7 cellular contexts compared by ENCODE assay signal in the genomic region with DNA sequence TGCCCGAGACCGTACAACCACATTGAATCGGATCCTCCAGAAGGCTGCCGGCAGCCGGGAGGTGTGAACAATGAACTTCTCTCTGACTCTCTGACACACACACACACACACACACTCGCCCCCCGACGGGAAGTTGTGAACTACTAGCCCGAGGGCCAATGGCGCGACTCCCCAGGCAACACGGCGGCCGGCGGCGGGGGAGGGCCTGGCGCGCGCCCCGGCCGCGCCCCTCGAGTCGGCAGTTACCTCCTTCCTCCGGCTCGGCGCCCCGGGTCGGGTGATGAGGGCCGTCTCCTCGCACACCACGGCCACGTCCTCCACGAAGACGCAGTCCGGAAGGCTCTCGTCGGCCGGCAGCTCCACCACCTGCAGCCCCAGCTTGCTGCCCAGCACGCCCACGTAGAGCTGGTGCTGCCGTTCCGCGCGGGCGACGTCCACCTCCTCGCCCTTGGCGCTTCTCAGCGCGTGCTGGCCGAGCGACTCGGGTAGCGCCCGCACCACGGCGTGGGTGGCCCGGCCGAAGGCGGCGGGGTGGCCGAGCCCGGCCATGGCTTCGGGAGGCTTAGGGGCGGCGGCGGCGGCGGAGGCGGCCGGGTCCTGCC. TPM values are rescaled to one million over a fixed set of nuclear protein-coding genes. Genes with fewer than 3 reads are reported as not detected.
DNase-seq lines count a peak whose midpoint lies in the region; TF ChIP-seq lines count a peak whose summit lies in the region.

No MANE protein-coding gene starts in this region.

- WGBS in stomach, 5 donors = 0 to 1% (median 0%) methylated on average over 12 to 72 of the region's 72 CpGs

- no peaks in the 10 kb centered on the region for H3K36me3 Mint-ChIP-seq in activated CD4-positive, alpha-beta T cell treated with anti-CD3 and anti-CD28 coated beads, Interleukin-2, amount 10 ng/mL, durations not matched to agents 24 days and 14 days (ENCODE audit: low read depth)

- H3K36me3 ChIP-seq in stomach = no peaks in the 10 kb centered on the region

- H3K4me1 Mint-ChIP-seq in activated CD4-positive, alpha-beta T cell treated with anti-CD3 and anti-CD28 coated beads, Interleukin-2, amount 10 ng/mL, durations not matched to agents 24 days and 14 days = peaks cover 6% of the 10 kb centered on the region

- H3K4me1 ChIP-seq in mononuclear cell (ENCODE audit: insufficient read depth, low read length) (peaks cover 15% of the 10 kb centered on the region), stomach (peaks cover 10 to 59% (median 56%) of the 10 kb centered on the region in 4 donors)

- H3K27ac Mint-ChIP-seq in activated CD4-positive, alpha-beta T cell treated with anti-CD3 and anti-CD28 coated beads, Interleukin-2, amount 10 ng/mL, durations not matched to agents 24 days and 14 days = no peak overlapping the region

- H3K27me3 Mint-ChIP-seq in activated CD4-positive, alpha-beta T cell treated with anti-CD3 and anti-CD28 coated beads, Interleukin-2, amount 10 ng/mL, durations not matched to agents 24 days and 14 days = peaks cover 64% of the 10 kb centered on the region

- DNase-seq in HCEC 1CT (peak; percentile 78), NCI-H128 (lab: John Stamatoyannopoulos, UW; ENCODE audit: unreplicated experiment) (peak; percentile 40), erythroblast (lab: John Stamatoyannopoulos, UW) (peak; percentile 8 to 40), stomach (peak; percentile 68)
- peak; percentile 62 for DNase-seq in activated CD4-positive, alpha-beta T cell treated with anti-CD3 and anti-CD28 coated beads, Interleukin-2, amount 10 ng/mL, durations not matched to agents 24 days and 14 days

- no peak for TF ChIP-seq CTCF in GM12875 (IDR thresholded peaks at IDR 0.05; ENCODE audit: borderline replicate concordance, insufficient read depth, low read depth, low read length)
- TF ChIP-seq CTCF in stomach (IDR thresholded peaks at IDR 0.05) = no peak

- intact Hi-C loops in activated CD4-positive, alpha-beta T cell treated with anti-CD3 and anti-CD28 coated beads, Interleukin-2, amount 10 ng/mL, durations not matched to agents 24 days and 14 days (cut with micrococcal nuclease) = loop anchor here (5.0 kb wide), 1 partner anchor 113 kb away; no protein-coding TSS in a partner anchor
- intact Hi-C loops in stomach (cut with DNase I; ENCODE audit: low total_unique reads) = no loop called here

- H3K27ac ChIP-seq in stomach = peak overlapping the region; percentile 84 to 96 (median 90)

- H3K9me3 ChIP-seq in mononuclear cell (ENCODE audit: low read depth, low read length) = no peaks in the 10 kb centered on the region
- no peaks in the 10 kb centered on the region for H3K9me3 ChIP-seq in stomach

- no peak for TF ChIP-seq POLR2A in erythroblast (IDR thresholded peaks at IDR 0.05; ENCODE audit: low read length)
- peak in 1 of 4 donors; percentile 38 for TF ChIP-seq POLR2A in stomach (IDR thresholded peaks at IDR 0.05)

- H3K9me3 Mint-ChIP-seq in activated CD4-positive, alpha-beta T cell treated with anti-CD3 and anti-CD28 coated beads, Interleukin-2, amount 10 ng/mL, durations not matched to agents 24 days and 14 days = no peaks in the 10 kb centered on the region

- peak overlapping the region; percentile 62 for H3K4me3 Mint-ChIP-seq in activated CD4-positive, alpha-beta T cell treated with anti-CD3 and anti-CD28 coated beads, Interleukin-2, amount 10 ng/mL, durations not matched to agents 24 days and 14 days

- H3K27me3 ChIP-seq in mononuclear cell (ENCODE audit: insufficient read depth, low read length) = peaks cover 41% of the 10 kb centered on the region
- H3K27me3 ChIP-seq in stomach = peaks cover 0 to 7% (median 0%) of the 10 kb centered on the region in 3 donors

- TF ChIP-seq EP300 in stomach (IDR thresholded peaks at IDR 0.05) = no peak

- H3K4me3 ChIP-seq in GM12875 (ENCODE audit: low read depth, low read length) (peak overlapping the region; percentile 43), mononuclear cell (ENCODE audit: low read length) (peak overlapping the region; percentile 13), stomach (peak overlapping the region; percentile 74 to 82 (median 76))

RNA-seq across cellular contexts. Expression of a gene that starts 0.4 kb away (rescaled TPM):
- not detected in 2 replicates for total RNA-seq in activated CD4-positive, alpha-beta T cell treated with anti-CD3 and anti-CD28 coated beads, Interleukin-2, amount 10 ng/mL, durations not matched to agents 24 days and 14 days
- total RNA-seq in mononuclear cell (0.21 TPM), stomach (100 to 1,000 TPM in 1 of 5 donors, 10 to 100 TPM in 4; 39.7 to 113 (median 58.4) TPM)
- polyA plus RNA-seq in stomach = 10 to 100 TPM; 10.6 to 23.1 (median 20.0) TPM

Comparison
In these comparisons a context has a peak if more than half of its experiments do, and no peak if none do; other contexts are left out.
1. Peak in every context shown above with its lines: DNase-seq, H3K4me3 ChIP-seq and H3K27ac ChIP-seq.
2. H3K4me3 ChIP-seq: peak in every context shown above with its lines; median percentile 76 in stomach; 43 in GM12875; 13 in mononuclear cell.
3. DNase-seq: peak in every context shown above with its lines; median percentile 78 in HCEC 1CT; 68 in stomach; 62 in activated CD4-positive, alpha-beta T cell treated with anti-CD3 and anti-CD28 coated beads, Interleukin-2, amount 10 ng/mL, durations not matched to agents 24 days and 14 days; 40 in NCI-H128; 24 in erythroblast.
4. RNA of a gene that starts 0.4 kb away (total RNA-seq): 39.7 to 113 TPM in stomach; 0.21 TPM in mononuclear cell (single experiment) and not detected in activated CD4-positive, alpha-beta T cell treated with anti-CD3 and anti-CD28 coated beads, Interleukin-2, amount 10 ng/mL, durations not matched to agents 24 days and 14 days; every median in the first group is over 10 times any median in the second.